ENCODE assay signal across 1 cellular context in the genomic region with DNA sequence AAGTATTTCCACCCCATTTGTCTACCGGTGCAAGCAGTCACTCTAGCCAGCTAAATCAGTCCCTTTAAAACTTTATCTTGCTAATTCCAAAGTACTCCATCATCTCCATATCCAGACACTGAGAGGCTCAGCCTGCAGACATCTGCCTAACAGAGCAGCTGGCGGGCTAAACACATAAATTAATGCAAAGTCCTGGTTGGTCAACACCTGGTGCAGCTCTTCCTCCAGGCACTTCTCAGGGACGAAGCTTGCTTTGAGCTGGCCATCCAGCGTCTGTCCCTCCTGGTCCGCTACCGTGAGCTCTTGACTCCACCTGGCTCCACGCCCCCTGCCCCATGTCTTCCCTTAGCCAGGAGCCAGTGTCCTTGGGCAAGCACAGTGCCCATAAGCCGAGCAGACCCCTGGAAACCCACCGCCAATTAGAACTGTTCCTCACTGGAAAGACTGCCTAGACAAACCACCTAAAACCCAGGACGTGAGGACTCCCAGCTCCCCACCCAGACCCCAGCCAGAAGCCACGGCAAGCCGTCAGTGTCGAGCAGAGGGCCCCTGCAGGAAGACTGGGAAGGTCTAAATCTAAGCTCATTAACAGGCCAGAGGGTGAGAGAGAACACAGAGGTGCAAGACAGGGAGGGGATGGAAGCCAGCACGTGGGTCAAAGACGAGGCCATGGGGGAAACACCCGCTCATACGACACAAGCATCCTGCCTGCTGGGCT.
A peak's percentile ranks its signal among the peaks of the same experiment; 100 is the strongest.
TF ChIP-seq lines count a peak whose summit lies in the region.

No MANE protein-coding gene starts in this region.

TF ChIP-seq in K562, 482 proteins besides CTCF, POLR2A, EP300 and RAD21:
- TF ChIP-seq, protein P1, sequence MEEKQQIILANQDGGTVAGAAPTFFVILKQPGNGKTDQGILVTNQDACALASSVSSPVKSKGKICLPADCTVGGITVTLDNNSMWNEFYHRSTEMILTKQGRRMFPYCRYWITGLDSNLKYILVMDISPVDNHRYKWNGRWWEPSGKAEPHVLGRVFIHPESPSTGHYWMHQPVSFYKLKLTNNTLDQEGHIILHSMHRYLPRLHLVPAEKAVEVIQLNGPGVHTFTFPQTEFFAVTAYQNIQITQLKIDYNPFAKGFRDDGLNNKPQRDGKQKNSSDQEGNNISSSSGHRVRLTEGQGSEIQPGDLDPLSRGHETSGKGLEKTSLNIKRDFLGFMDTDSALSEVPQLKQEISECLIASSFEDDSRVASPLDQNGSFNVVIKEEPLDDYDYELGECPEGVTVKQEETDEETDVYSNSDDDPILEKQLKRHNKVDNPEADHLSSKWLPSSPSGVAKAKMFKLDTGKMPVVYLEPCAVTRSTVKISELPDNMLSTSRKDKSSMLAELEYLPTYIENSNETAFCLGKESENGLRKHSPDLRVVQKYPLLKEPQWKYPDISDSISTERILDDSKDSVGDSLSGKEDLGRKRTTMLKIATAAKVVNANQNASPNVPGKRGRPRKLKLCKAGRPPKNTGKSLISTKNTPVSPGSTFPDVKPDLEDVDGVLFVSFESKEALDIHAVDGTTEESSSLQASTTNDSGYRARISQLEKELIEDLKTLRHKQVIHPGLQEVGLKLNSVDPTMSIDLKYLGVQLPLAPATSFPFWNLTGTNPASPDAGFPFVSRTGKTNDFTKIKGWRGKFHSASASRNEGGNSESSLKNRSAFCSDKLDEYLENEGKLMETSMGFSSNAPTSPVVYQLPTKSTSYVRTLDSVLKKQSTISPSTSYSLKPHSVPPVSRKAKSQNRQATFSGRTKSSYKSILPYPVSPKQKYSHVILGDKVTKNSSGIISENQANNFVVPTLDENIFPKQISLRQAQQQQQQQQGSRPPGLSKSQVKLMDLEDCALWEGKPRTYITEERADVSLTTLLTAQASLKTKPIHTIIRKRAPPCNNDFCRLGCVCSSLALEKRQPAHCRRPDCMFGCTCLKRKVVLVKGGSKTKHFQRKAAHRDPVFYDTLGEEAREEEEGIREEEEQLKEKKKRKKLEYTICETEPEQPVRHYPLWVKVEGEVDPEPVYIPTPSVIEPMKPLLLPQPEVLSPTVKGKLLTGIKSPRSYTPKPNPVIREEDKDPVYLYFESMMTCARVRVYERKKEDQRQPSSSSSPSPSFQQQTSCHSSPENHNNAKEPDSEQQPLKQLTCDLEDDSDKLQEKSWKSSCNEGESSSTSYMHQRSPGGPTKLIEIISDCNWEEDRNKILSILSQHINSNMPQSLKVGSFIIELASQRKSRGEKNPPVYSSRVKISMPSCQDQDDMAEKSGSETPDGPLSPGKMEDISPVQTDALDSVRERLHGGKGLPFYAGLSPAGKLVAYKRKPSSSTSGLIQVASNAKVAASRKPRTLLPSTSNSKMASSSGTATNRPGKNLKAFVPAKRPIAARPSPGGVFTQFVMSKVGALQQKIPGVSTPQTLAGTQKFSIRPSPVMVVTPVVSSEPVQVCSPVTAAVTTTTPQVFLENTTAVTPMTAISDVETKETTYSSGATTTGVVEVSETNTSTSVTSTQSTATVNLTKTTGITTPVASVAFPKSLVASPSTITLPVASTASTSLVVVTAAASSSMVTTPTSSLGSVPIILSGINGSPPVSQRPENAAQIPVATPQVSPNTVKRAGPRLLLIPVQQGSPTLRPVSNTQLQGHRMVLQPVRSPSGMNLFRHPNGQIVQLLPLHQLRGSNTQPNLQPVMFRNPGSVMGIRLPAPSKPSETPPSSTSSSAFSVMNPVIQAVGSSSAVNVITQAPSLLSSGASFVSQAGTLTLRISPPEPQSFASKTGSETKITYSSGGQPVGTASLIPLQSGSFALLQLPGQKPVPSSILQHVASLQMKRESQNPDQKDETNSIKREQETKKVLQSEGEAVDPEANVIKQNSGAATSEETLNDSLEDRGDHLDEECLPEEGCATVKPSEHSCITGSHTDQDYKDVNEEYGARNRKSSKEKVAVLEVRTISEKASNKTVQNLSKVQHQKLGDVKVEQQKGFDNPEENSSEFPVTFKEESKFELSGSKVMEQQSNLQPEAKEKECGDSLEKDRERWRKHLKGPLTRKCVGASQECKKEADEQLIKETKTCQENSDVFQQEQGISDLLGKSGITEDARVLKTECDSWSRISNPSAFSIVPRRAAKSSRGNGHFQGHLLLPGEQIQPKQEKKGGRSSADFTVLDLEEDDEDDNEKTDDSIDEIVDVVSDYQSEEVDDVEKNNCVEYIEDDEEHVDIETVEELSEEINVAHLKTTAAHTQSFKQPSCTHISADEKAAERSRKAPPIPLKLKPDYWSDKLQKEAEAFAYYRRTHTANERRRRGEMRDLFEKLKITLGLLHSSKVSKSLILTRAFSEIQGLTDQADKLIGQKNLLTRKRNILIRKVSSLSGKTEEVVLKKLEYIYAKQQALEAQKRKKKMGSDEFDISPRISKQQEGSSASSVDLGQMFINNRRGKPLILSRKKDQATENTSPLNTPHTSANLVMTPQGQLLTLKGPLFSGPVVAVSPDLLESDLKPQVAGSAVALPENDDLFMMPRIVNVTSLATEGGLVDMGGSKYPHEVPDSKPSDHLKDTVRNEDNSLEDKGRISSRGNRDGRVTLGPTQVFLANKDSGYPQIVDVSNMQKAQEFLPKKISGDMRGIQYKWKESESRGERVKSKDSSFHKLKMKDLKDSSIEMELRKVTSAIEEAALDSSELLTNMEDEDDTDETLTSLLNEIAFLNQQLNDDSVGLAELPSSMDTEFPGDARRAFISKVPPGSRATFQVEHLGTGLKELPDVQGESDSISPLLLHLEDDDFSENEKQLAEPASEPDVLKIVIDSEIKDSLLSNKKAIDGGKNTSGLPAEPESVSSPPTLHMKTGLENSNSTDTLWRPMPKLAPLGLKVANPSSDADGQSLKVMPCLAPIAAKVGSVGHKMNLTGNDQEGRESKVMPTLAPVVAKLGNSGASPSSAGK (IDR thresholded peaks at IDR 0.05) = 0 out of 2 replicates have a peak, but pooled peaks have one; percentile 21
- TF ChIP-seq POLR2AphosphoS5 (IDR thresholded peaks at IDR 0.05; ENCODE audit: control insufficient read depth, insufficient read depth, low read depth, low read length) = no peak
- TF ChIP-seq, protein P2, sequence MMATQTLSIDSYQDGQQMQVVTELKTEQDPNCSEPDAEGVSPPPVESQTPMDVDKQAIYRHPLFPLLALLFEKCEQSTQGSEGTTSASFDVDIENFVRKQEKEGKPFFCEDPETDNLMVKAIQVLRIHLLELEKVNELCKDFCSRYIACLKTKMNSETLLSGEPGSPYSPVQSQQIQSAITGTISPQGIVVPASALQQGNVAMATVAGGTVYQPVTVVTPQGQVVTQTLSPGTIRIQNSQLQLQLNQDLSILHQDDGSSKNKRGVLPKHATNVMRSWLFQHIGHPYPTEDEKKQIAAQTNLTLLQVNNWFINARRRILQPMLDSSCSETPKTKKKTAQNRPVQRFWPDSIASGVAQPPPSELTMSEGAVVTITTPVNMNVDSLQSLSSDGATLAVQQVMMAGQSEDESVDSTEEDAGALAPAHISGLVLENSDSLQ (IDR thresholded peaks at IDR 0.05) = peak; percentile 26; the same call in 1 of the 2 replicates
